Comparison of ENCODE assay signal across 4 cellular contexts in genomic region chr12:23927907-23928306, GRCh38.
A peak's percentile ranks its signal among the peaks of the same experiment; 100 is the strongest.
TF ChIP-seq lines count a peak whose summit lies in the region.

No MANE protein-coding gene starts in this region.

TF ChIP-seq in GM23338, 12 proteins besides CTCF, POLR2A, EP300 and RAD21:
- TF ChIP-seq REST (IDR thresholded peaks at IDR 0.05; ENCODE audit: unreplicated experiment) (no peak), ZNF331 (CRISPR knock-in tag; IDR thresholded peaks at IDR 0.05; ENCODE audit: low read depth) (no peak)

TF ChIP-seq in K562, 482 proteins besides CTCF, POLR2A, EP300 and RAD21 (continues in another document):
- no peak for TF ChIP-seq E2F4 (CRISPR knock-in tag; IDR thresholded peaks at IDR 0.05; ENCODE audit: low read depth)
- TF ChIP-seq USF2 (CRISPR knock-in tag; IDR thresholded peaks at IDR 0.05), result no peak
- TF ChIP-seq RBM22 (IDR thresholded peaks at IDR 0.05; ENCODE audit: low read depth, low read length, poor library complexity, severe bottlenecking), result no peak
- no peak for TF ChIP-seq RFX7 (CRISPR knock-in tag; IDR thresholded peaks at IDR 0.05)
- no peak for TF ChIP-seq MECOM (CRISPR knock-in tag; IDR thresholded peaks at IDR 0.05)
- TF ChIP-seq ARID4B (CRISPR knock-in tag; IDR thresholded peaks at IDR 0.05), result no peak
- TF ChIP-seq ZEB2 (IDR thresholded peaks at IDR 0.05), result no peak
- TF ChIP-seq BCOR (IDR thresholded peaks at IDR 0.05), result no peak
- no peak for TF ChIP-seq HMG20A (CRISPR knock-in tag; conservative IDR thresholded peaks at IDR 0.05)
- TF ChIP-seq GABPB2 (CRISPR knock-in tag; conservative IDR thresholded peaks at IDR 0.05), result no peak
- TF ChIP-seq ZNF79 (CRISPR knock-in tag; IDR thresholded peaks at IDR 0.05; ENCODE audit: low read depth), result no peak
- TF ChIP-seq KAT7 (CRISPR knock-in tag; IDR thresholded peaks at IDR 0.05; ENCODE audit: borderline replicate concordance), result no peak

TF ChIP-seq in HepG2, 621 proteins besides CTCF, POLR2A, EP300 and RAD21:
- TF ChIP-seq NFE2L1 (CRISPR knock-in tag; IDR thresholded peaks at IDR 0.05; ENCODE audit: borderline replicate concordance) (no peak), ZNF432 (CRISPR knock-in tag; IDR thresholded peaks at IDR 0.05; ENCODE audit: borderline replicate concordance) (no peak), RBM22 (optimal IDR thresholded peaks at IDR 0.05; ENCODE audit: low read length) (peak; percentile 81), THAP9 (CRISPR knock-in tag; IDR thresholded peaks at IDR 0.05; ENCODE audit: borderline replicate concordance) (no peak), ZNF614 (CRISPR knock-in tag; IDR thresholded peaks at IDR 0.05; ENCODE audit: borderline replicate concordance) (no peak), SP5 (CRISPR knock-in tag; IDR thresholded peaks at IDR 0.05; ENCODE audit: borderline replicate concordance, low read depth) (no peak), JUND (CRISPR knock-in tag; IDR thresholded peaks at IDR 0.05) (no peak), CSRNP1 (CRISPR knock-in tag; IDR thresholded peaks at IDR 0.05) (no peak)
TF ChIP-seq in HepG2: peak in this region for 1.

TF ChIP-seq in GM12891, 5 proteins besides CTCF, POLR2A, EP300 and RAD21:
- TF ChIP-seq PAX5 (IDR thresholded peaks at IDR 0.05; ENCODE audit: insufficient read depth, low read length, severe bottlenecking) (no peak), POLR2AphosphoS5 (IDR thresholded peaks at IDR 0.05; ENCODE audit: low read depth, low read length) (no peak), SPI1 (IDR thresholded peaks at IDR 0.05; ENCODE audit: low read depth, low read length) (no peak)
